Comparison of ENCODE assay signal across 22 cellular contexts in the genomic region with DNA sequence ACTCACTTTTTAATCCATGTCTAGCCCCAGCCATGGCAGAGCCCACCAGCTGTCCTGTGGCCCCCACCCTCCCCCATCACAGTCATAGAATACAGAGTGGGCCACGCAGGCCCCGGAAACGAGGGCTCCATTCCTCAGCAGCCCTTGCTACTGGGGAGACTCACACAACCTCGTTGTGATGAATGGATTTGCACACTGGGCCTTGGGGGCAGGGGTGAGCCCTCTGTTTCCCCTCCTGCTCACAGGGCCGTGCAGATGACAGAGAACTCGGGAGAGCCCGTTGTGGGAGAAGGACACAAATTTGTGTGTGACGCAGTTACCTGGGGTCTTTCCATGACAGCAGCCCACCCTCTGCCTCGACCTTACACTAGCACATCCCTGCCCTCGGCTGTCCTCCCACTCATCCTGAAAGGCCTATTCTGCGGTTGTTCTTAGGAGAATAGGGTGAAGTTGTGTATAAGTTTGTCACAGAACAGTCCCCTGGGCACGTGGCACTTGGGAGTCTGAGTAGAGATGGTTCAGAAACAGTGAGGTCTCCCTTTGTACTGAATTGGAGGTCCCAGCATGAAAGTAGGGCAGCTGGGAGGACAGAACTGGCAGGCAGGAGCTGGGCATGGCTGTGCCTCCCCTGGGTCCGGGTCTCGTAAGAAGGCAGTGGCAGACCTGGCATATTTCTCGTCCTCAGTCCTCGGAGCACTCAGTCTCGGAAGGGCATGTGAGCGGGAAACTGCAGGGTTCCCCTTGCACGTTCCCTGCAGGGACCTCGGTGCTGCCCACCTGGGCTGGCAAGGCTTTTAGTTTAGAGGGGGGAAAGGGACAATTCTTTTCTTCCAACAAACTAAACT. TPM values are rescaled to one million over a fixed set of nuclear protein-coding genes. Genes with fewer than 3 reads are reported as not detected.
DNase-seq lines count a peak whose midpoint lies in the region; ATAC-seq and TF ChIP-seq lines count a peak whose summit lies in the region.
"Had no signal": no experiment of that assay in that cellular context is flagged by ENCODE, and none has a peak within 500 bp of the region (broad histone marks: within the 10 kb centered on the region; RNA-seq: fewer than 3 reads in every experiment).

No MANE protein-coding gene starts in this region.

- CTCF ChIA-PET in Caco-2 (lab: Charles Lee), result no interaction called here

- ATAC-seq in right lobe of liver (peak in 2 of 4 donors; percentile 2 to 18), HG02678 (IDR thresholded peaks at IDR 0.05; ENCODE audit: unreplicated experiment) (no peak)
- no peak for ATAC-seq in activated naive CD8-positive, alpha-beta T cell treated with anti-CD3 and anti-CD28 coated beads, Interleukin-2, amount 50 U/mL, for 24 hours
- ATAC-seq: GM12878 had no signal

- no peak overlapping the region for H3K27ac ChIP-seq in BLaER1
- H3K27ac ChIP-seq in caudate nucleus (ENCODE audit: low read depth, low read length), result peak overlapping the region; percentile 27
- peak overlapping the region in 1 of 3 donors; percentile 97 for H3K27ac ChIP-seq in right lobe of liver
- no peak overlapping the region for H3K27ac ChIP-seq in thyroid gland
- H3K27ac ChIP-seq: C4-2B, HL-60 had no signal

- H3K36me3 ChIP-seq in BLaER1 (no peaks in the 10 kb centered on the region), Caco-2 (ENCODE audit: control insufficient read depth, insufficient read depth, low read length) (peaks cover 12% of the 10 kb centered on the region), right lobe of liver (peaks cover 0 to 94% (median 48%) of the 10 kb centered on the region in 4 donors), thyroid gland (no peaks in the 10 kb centered on the region)
- H3K36me3 ChIP-seq: HAP-1 had no signal

- H4K20me1 ChIP-seq in BLaER1, result no peaks in the 10 kb centered on the region

- BruUV-seq in Caco-2 (replicated peaks; lab: Mats Ljungman, UMichigan), result no TSS peak

- no peak overlapping the region for H3K4me3 ChIP-seq in BLaER1
- H3K4me3 ChIP-seq in Caco-2 (ENCODE audit: low read depth, low read length), result no peak overlapping the region
- H3K4me3 ChIP-seq in right lobe of liver, result peak overlapping the region in 2 of 3 donors; percentile 81 to 82
- H3K4me3 ChIP-seq in thyroid gland (replicated peaks in 1 of 3), result no peak overlapping the region
- H3K4me3 ChIP-seq: GM12878, HAP-1 had no signal

- intact Hi-C loops in Caco-2 (cut with micrococcal nuclease; ENCODE audit: unreplicated experiment) (no loop called here), right lobe of liver (cut with DNase I) (loop anchor here (10.0 kb wide), 2 partner anchors 62 to 72 kb away; a partner anchor contains a TSS), thyroid gland (cut with DNase I) (no loop called here)

- TF ChIP-seq CTCF in Caco-2 (IDR thresholded peaks at IDR 0.05; ENCODE audit: insufficient read depth in 1 of 2, low read depth in 1 of 2, low read length in 1 of 2, severe bottlenecking in 1 of 2, unreplicated experiment in 1 of 2) (no peak), right lobe of liver (IDR thresholded peaks at IDR 0.05) (no peak), thyroid gland (IDR thresholded peaks at IDR 0.05) (no peak)

- H3K4me2 ChIP-seq in BLaER1, result peak overlapping the region; percentile 62; the same call in 1 of the 2 replicates

- H3K9me3 Mint-ChIP-seq in Caco-2 (ENCODE audit: unreplicated experiment), result no peaks in the 10 kb centered on the region
- H3K9me3 Mint-ChIP-seq in activated naive CD8-positive, alpha-beta T cell treated with anti-CD3 and anti-CD28 coated beads, Interleukin-2, amount 50 U/mL, for 24 hours, result no peaks in the 10 kb centered on the region
- H3K9me3 Mint-ChIP-seq: CD4-positive, alpha-beta T cell had no signal

- TF ChIP-seq POLR2A in right lobe of liver (IDR thresholded peaks at IDR 0.05) (no peak), thyroid gland (IDR thresholded peaks at IDR 0.05) (no peak)

- no peak overlapping the region for H3K9ac ChIP-seq in BLaER1

- H3K27me3 Mint-ChIP-seq in Caco-2 (ENCODE audit: insufficient read depth, unreplicated experiment), result no peaks in the 10 kb centered on the region
- H3K27me3 Mint-ChIP-seq in activated naive CD8-positive, alpha-beta T cell treated with anti-CD3 and anti-CD28 coated beads, Interleukin-2, amount 50 U/mL, for 24 hours, result peaks cover 6% of the 10 kb centered on the region

- DNase-seq in Caco-2 (no peak), caudate nucleus (lab: John Stamatoyannopoulos, UW) (peak in 1 of 61 donors; percentile 55), right lobe of liver (peak in 1 of 3 donors; percentile 78), thyroid gland (no peak)
- DNase-seq in activated naive CD8-positive, alpha-beta T cell treated with anti-CD3 and anti-CD28 coated beads, Interleukin-2, amount 50 U/mL, for 24 hours, result no peak
- DNase-seq: CD4-positive, alpha-beta T cell; DMS153; DMS79; GF-D8; IMR-90; KBM-7 had no signal

- H3K4me3 Mint-ChIP-seq in Caco-2 (ENCODE audit: unreplicated experiment), result no peak overlapping the region
- no peak overlapping the region for H3K4me3 Mint-ChIP-seq in activated naive CD8-positive, alpha-beta T cell treated with anti-CD3 and anti-CD28 coated beads, Interleukin-2, amount 50 U/mL, for 24 hours
- H3K4me3 Mint-ChIP-seq: B cell; CD4-positive, alpha-beta T cell had no signal

- H3K4me1 Mint-ChIP-seq in Caco-2 (ENCODE audit: low read depth, unreplicated experiment), result peaks cover 48% of the 10 kb centered on the region
- no peaks in the 10 kb centered on the region for H3K4me1 Mint-ChIP-seq in activated naive CD8-positive, alpha-beta T cell treated with anti-CD3 and anti-CD28 coated beads, Interleukin-2, amount 50 U/mL, for 24 hours
- H3K4me1 Mint-ChIP-seq: B cell had no signal

- peaks cover 28% of the 10 kb centered on the region for H3K36me3 Mint-ChIP-seq in Caco-2 (ENCODE audit: insufficient read depth, unreplicated experiment)
- H3K36me3 Mint-ChIP-seq in activated naive CD8-positive, alpha-beta T cell treated with anti-CD3 and anti-CD28 coated beads, Interleukin-2, amount 50 U/mL, for 24 hours (ENCODE audit: low read depth), result no peaks in the 10 kb centered on the region

- 61% methylated on average over 8 of the region's 20 CpGs for WGBS in right lobe of liver (ENCODE audit: insufficient coverage, low coverage, low lambda C conversion rate, missing lambda C conversion rate)
- 87 to 90% methylated on average over 20 of the region's 20 CpGs for WGBS in thyroid gland, 2 donors

- H3K9me3 ChIP-seq in BLaER1, result no peaks in the 10 kb centered on the region
- H3K9me3 ChIP-seq in Caco-2, result no peaks in the 10 kb centered on the region
- H3K9me3 ChIP-seq in right lobe of liver, result no peaks in the 10 kb centered on the region
- H3K9me3 ChIP-seq in thyroid gland, result no peaks in the 10 kb centered on the region
- H3K9me3 ChIP-seq: HAP-1 had no signal

- peak overlapping the region; percentile 99 for H3K27ac Mint-ChIP-seq in Caco-2 (ENCODE audit: unreplicated experiment)
- no peak overlapping the region for H3K27ac Mint-ChIP-seq in activated naive CD8-positive, alpha-beta T cell treated with anti-CD3 and anti-CD28 coated beads, Interleukin-2, amount 50 U/mL, for 24 hours
- H3K27ac Mint-ChIP-seq: B cell; CD4-positive, alpha-beta T cell had no signal

- H3K27me3 ChIP-seq in BLaER1, result no peaks in the 10 kb centered on the region
- H3K27me3 ChIP-seq in Caco-2 (replicated peaks; ENCODE audit: control insufficient read depth, insufficient read depth, low read length), result no peaks in the 10 kb centered on the region
- no peaks in the 10 kb centered on the region for H3K27me3 ChIP-seq in right lobe of liver
- H3K27me3 ChIP-seq in thyroid gland, result no peaks in the 10 kb centered on the region

- POLR2A ChIA-PET in Caco-2 (lab: Charles Lee), result no interaction called here

- peaks cover 16% of the 10 kb centered on the region for H3K4me1 ChIP-seq in BLaER1
- H3K4me1 ChIP-seq in Caco-2, result peaks cover 59% of the 10 kb centered on the region
- peaks cover 0 to 19% (median 3%) of the 10 kb centered on the region in 4 donors for H3K4me1 ChIP-seq in right lobe of liver
- H3K4me1 ChIP-seq in thyroid gland, result no peaks in the 10 kb centered on the region
- H3K4me1 ChIP-seq: HAP-1 had no signal

RNA-seq across cellular contexts. Expression of a gene that starts 6.8 kb away (rescaled TPM):
- total RNA-seq in Caco-2 (2022) (38.6 and 41.9 TPM in 2 replicates), right lobe of liver (1,000 to 10,000 TPM; 1,076 to 2,346 (median 1,911) TPM), thyroid gland (10 to 100 TPM in 1 of 4 donors, 1 to 10 TPM in 3; 4.0 to 14.4 (median 8.7) TPM)
- total RNA-seq: B cell; CD4-positive, alpha-beta T cell; Daoy; H1 had no signal

RNA-seq across cellular contexts. Expression of a gene that starts 40.1 kb away (rescaled TPM):
- 0.28 and 0.39 TPM in 2 replicates for total RNA-seq in Caco-2 (2022)
- total RNA-seq in right lobe of liver, result not detected
- total RNA-seq in thyroid gland, result not detected
- total RNA-seq: A172; B cell; CD4-positive, alpha-beta T cell; Daoy; GM12878; HT1080; IMR-90 had no signal

Comparison
In these comparisons a context has a peak if more than half of its experiments do, and no peak if none do; other contexts are left out.
1. H3K4me3 ChIP-seq: peak in right lobe of liver (2 of 3); none in BLaER1 (single experiment), Caco-2 (single experiment) and thyroid gland (0 of 3).
2. RNA of a gene that starts 6.8 kb away (total RNA-seq): 1,076 to 2,346 TPM in right lobe of liver; 38.6 to 41.9 TPM in Caco-2 and 4.0 to 14.4 TPM in thyroid gland; every median in the first group is over 10 times any median in the second.
3. intact Hi-C loops: an anchor here in right lobe of liver (10.0 kb wide); none called in Caco-2 and thyroid gland.